2 cellular contexts compared by ENCODE assay signal in the genomic region with DNA sequence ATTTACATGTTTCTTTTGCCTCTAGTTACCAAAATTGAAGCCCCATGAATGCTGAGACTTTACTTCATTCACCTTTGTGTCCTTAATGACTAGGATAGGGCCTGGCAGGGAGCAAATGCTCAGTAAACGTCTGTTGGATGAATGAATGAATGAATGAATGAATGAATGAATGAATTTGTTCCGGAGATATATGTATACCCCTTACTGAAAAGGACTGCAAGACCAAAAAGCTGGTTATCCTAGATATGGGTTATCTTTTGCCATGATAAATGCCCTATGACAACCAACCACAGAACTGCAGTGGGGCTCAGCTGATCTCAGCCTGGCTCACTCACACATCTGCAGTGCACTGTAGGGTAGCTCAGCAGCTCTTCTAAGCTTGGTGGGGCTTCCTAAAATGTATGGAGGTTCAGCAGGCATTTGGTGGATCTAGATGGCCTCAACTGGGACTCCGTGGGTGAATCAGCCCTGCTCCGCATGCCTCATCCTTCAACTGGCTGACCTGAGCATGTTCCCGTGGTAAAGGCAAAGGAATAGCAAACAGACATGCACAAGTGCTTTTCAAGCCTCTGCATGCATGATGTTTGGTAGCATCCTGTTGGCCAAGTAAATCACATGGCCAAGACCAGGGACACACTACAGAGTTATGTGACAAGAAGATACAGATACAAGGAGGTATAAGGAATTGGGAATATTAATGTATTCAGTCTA.
TF ChIP-seq lines count a peak whose summit lies in the region.

No MANE protein-coding gene starts in this region.

TF ChIP-seq in HepG2, 621 proteins besides CTCF, POLR2A, EP300 and RAD21:
- TF ChIP-seq FOXK1 (CRISPR knock-in tag; IDR thresholded peaks at IDR 0.05; ENCODE audit: borderline replicate concordance, low read depth) (no peak), THAP11 (CRISPR knock-in tag; IDR thresholded peaks at IDR 0.05) (no peak), ZNF24 (IDR thresholded peaks at IDR 0.05) (0 out of 2 replicates have a peak, but pooled peaks have one; percentile 54)

TF ChIP-seq in H1, 55 proteins besides CTCF, POLR2A, EP300 and RAD21:
- no peak for TF ChIP-seq POLR2AphosphoS5 (IDR thresholded peaks at IDR 0.05; ENCODE audit: low read depth, low read length)
- no peak for TF ChIP-seq HDAC2 (IDR thresholded peaks at IDR 0.05; ENCODE audit: borderline replicate concordance in 1 of 2, low read depth in 2 of 2, low read length in 2 of 2)
- no peak for TF ChIP-seq NRF1 (IDR thresholded peaks at IDR 0.05; ENCODE audit: low read depth, low read length)
- TF ChIP-seq BRCA1 (IDR thresholded peaks at IDR 0.05; ENCODE audit: low read depth, low read length) = no peak
- TF ChIP-seq BCL11A (IDR thresholded peaks at IDR 0.05; ENCODE audit: low read depth in 2 of 2, low read length in 2 of 2) = no peak
- no peak for TF ChIP-seq KDM5A (IDR thresholded peaks at IDR 0.05; ENCODE audit: low read length)
- TF ChIP-seq TAF1 (IDR thresholded peaks at IDR 0.05; ENCODE audit: low read depth, low read length) = no peak
- no peak for TF ChIP-seq PHF8 (conservative IDR thresholded peaks at IDR 0.05; ENCODE audit: low read depth, low read length)
- TF ChIP-seq TAF7 (optimal IDR thresholded peaks at IDR 0.05; ENCODE audit: borderline replicate concordance, low read depth, low read length) = no peak
TF ChIP-seq in H1: peak in this region for 0.
